In the genomic region with DNA sequence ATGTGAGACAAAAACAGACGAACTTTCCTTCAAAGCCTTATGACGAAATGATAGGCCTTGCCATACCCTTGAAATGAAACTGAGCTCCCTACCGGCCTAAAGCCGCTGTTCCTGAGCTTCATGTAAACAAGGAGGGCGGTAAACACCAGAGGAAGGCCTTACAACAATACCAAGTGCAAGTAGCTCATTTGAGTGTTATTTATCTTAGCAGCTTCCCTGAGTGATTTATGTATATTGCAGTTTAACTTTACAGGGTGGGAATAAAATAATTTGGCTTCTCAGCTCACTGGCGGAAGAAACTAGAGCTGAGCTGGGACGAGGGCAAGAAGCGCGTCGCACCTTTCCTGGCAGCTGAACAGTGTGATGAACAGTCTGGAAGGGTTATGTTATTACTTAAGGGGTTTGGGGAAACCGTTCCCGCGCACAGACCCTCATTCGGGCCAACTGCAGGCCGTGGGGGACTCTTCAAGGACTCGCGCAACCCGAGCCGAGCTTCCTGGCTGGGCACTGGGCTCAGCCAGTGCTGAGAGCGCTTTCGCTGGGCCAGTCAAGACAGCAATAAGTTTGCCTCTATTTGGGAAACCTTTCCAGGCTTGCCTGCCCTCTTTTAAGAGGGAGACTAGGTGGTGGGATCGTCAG, we compare ENCODE assay signal across 1 cellular context.
TF ChIP-seq lines count a peak whose summit lies in the region.

No MANE protein-coding gene starts in this region.

TF ChIP-seq in GM23338, 12 proteins besides CTCF, POLR2A, EP300 and RAD21 (continued from another document):
- no peak for TF ChIP-seq CREB1 (CRISPR knock-in tag; IDR thresholded peaks at IDR 0.05; ENCODE audit: low read depth)
